ENCODE assay signal across 30 cellular contexts in the genomic region with DNA sequence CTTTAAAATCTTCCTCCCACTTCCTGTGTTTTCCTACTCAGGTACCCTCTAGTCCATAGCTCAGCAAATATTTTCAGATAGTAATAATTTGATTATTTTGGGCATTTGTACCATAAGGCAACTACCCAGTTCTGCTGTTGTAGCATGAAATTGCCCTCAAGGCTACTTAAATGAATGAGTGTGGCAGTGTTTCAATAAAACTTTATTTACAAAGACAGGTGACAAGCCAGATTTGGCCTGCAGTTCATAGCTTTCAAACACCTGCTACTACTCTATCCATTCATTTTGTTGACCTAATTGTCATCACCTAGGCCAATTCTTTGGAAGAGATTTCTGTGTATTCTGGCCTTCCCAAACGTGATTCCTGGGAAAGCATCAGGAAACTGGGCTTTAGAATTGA. TPM values are rescaled to one million over a fixed set of nuclear protein-coding genes. Genes with fewer than 3 reads are reported as not detected.
"Had no signal": no experiment of that assay in that cellular context is flagged by ENCODE, and none has a peak within 500 bp of the region (broad histone marks: within the 10 kb centered on the region; RNA-seq: fewer than 3 reads in every experiment).

No MANE protein-coding gene starts in this region.

- H3K4me3 Mint-ChIP-seq: activated CD4-positive, alpha-beta T cell treated with anti-CD3 and anti-CD28 coated beads, Interleukin-2, amount 10 ng/mL, durations not matched to agents 7 days and 5 days; activated CD8-positive, alpha-beta T cell treated with anti-CD3 and anti-CD28 coated beads, Interleukin-2, amount 10 ng/mL, durations not matched to agents 7 days and 5 days; activated naive CD4-positive, alpha-beta T cell treated with anti-CD3 and anti-CD28 coated beads, Interleukin-2, amount 50 U/mL, for 24 hours; activated T-helper 1 cell treated with anti-CD3 and anti-CD28 coated beads, Interleukin-12 subunit alpha, Interleukin-12 subunit beta, Interleukin-2, Interleukin-4 antibody, amounts not matched to agents 30 ng/mL and 10 ng/mL and 1 ng/mL, durations not matched to agents 14 hours and 24 hours and 36 hours; dendritic cell treated with granulocyte-macrophage colony-stimulating factor and Interleukin-4, amounts not matched to agents 40 ng/mL and 50 ng/mL, for 4 days; natural killer cell treated with Interleukin-12 subunit alpha and Interleukin-12 subunit beta and Interleukin-15 and Interleukin-18, amount 100 ng/mL, for 72 hours; stimulated activated naive B cell treated with anti-CD40 and anti-IgM and Interleukin-4, amounts not matched to agents 10 μg/mL and 1 μg/mL and 100 μg/mL, for 72 hours had no signal

- H3K27me3 Mint-ChIP-seq: dendritic cell treated with granulocyte-macrophage colony-stimulating factor and Interleukin-4, amounts not matched to agents 40 ng/mL and 50 ng/mL, for 4 days had no signal

- H3K27ac Mint-ChIP-seq: activated CD4-positive, alpha-beta T cell treated with anti-CD3 and anti-CD28 coated beads, Interleukin-2, amount 10 ng/mL, durations not matched to agents 7 days and 5 days; activated CD8-positive, alpha-beta T cell treated with anti-CD3 and anti-CD28 coated beads, Interleukin-2, amount 10 ng/mL, durations not matched to agents 7 days and 5 days; activated naive CD4-positive, alpha-beta T cell treated with anti-CD3 and anti-CD28 coated beads, Interleukin-2, amount 50 U/mL, for 24 hours; activated T-helper 1 cell treated with anti-CD3 and anti-CD28 coated beads, Interleukin-12 subunit alpha, Interleukin-12 subunit beta, Interleukin-2, Interleukin-4 antibody, amounts not matched to agents 30 ng/mL and 10 ng/mL and 1 ng/mL, durations not matched to agents 14 hours and 24 hours and 36 hours; dendritic cell treated with granulocyte-macrophage colony-stimulating factor and Interleukin-4, amounts not matched to agents 40 ng/mL and 50 ng/mL, for 4 days; natural killer cell treated with Interleukin-12 subunit alpha and Interleukin-12 subunit beta and Interleukin-15 and Interleukin-18, amount 100 ng/mL, for 72 hours; progenitor cell of endocrine pancreas; stimulated activated naive B cell treated with anti-CD40 and anti-IgM and Interleukin-4, amounts not matched to agents 10 μg/mL and 1 μg/mL and 100 μg/mL, for 72 hours had no signal

- H3K27ac ChIP-seq: heart right ventricle, sigmoid colon, transverse colon, WERI-Rb-1 had no signal

- H3K27me3 ChIP-seq: heart right ventricle, sigmoid colon, transverse colon had no signal

- H3K36me3 ChIP-seq: heart right ventricle, sigmoid colon, transverse colon, WERI-Rb-1 had no signal

- H3K36me3 Mint-ChIP-seq: activated naive CD4-positive, alpha-beta T cell treated with anti-CD3 and anti-CD28 coated beads, Interleukin-2, amount 50 U/mL, for 24 hours; natural killer cell treated with Interleukin-12 subunit alpha and Interleukin-12 subunit beta and Interleukin-15 and Interleukin-18, amount 100 ng/mL, for 72 hours; stimulated activated naive B cell treated with anti-CD40 and anti-IgM and Interleukin-4, amounts not matched to agents 10 μg/mL and 1 μg/mL and 100 μg/mL, for 72 hours had no signal

- H3K9me3 Mint-ChIP-seq: activated CD4-positive, alpha-beta T cell treated with anti-CD3 and anti-CD28 coated beads, Interleukin-2, amount 10 ng/mL, durations not matched to agents 7 days and 5 days; activated naive CD4-positive, alpha-beta T cell treated with anti-CD3 and anti-CD28 coated beads, Interleukin-2, amount 50 U/mL, for 24 hours; activated T-helper 1 cell treated with anti-CD3 and anti-CD28 coated beads, Interleukin-12 subunit alpha, Interleukin-12 subunit beta, Interleukin-2, Interleukin-4 antibody, amounts not matched to agents 30 ng/mL and 10 ng/mL and 1 ng/mL, durations not matched to agents 14 hours and 24 hours and 36 hours; brain; natural killer cell treated with Interleukin-12 subunit alpha and Interleukin-12 subunit beta and Interleukin-15 and Interleukin-18, amount 100 ng/mL, for 72 hours; stimulated activated naive B cell treated with anti-CD40 and anti-IgM and Interleukin-4, amounts not matched to agents 10 μg/mL and 1 μg/mL and 100 μg/mL, for 72 hours had no signal

- H3K4me1 Mint-ChIP-seq: activated CD4-positive, alpha-beta T cell treated with anti-CD3 and anti-CD28 coated beads, Interleukin-2, amount 10 ng/mL, durations not matched to agents 7 days and 5 days; activated naive CD4-positive, alpha-beta T cell treated with anti-CD3 and anti-CD28 coated beads, Interleukin-2, amount 50 U/mL, for 24 hours; stimulated activated naive B cell treated with anti-CD40 and anti-IgM and Interleukin-4, amounts not matched to agents 10 μg/mL and 1 μg/mL and 100 μg/mL, for 72 hours had no signal

- DNase-seq: activated CD4-positive, alpha-beta T cell treated with anti-CD3 and anti-CD28 coated beads, Interleukin-2, amount 10 ng/mL, durations not matched to agents 7 days and 5 days; activated CD4-positive, CD25-positive, alpha-beta regulatory T cell treated with anti-CD3 and anti-CD28 coated beads, Interleukin-2, amount 50 U/mL, for 72 hours; activated CD8-positive, alpha-beta T cell treated with anti-CD3 and anti-CD28 coated beads, Interleukin-2, amount 10 ng/mL, durations not matched to agents 7 days and 5 days; activated gamma-delta T cell; anterior cingulate cortex; caudate nucleus; effector CD4-positive, alpha-beta T cell; heart right ventricle; islet precursor cell; left cardiac atrium; midbrain; retina; sigmoid colon; stimulated activated CD4-positive, alpha-beta T cell treated with anti-CD3 and anti-CD28 coated beads, Interleukin-15, amount 100 ng/mL, for 24 hours; stimulated activated CD4-positive, alpha-beta T cell treated with anti-CD3 and anti-CD28 coated beads, Interleukin-2, amount 100 ng/mL, for 48 hours; stimulated activated CD8-positive, alpha-beta memory T cell treated with anti-CD3 and anti-CD28 coated beads, Interleukin-4, amount 100 ng/mL, for 48 hours; stimulated activated naive B cell treated with anti-CD40 and anti-IgM and Interleukin-4, amounts not matched to agents 10 μg/mL and 1 μg/mL and 100 μg/mL, for 72 hours; transverse colon; WERI-Rb-1 had no signal

- ATAC-seq: activated CD8-positive, alpha-beta T cell treated with anti-CD3 and anti-CD28 coated beads, Interleukin-2, amount 10 ng/mL, durations not matched to agents 7 days and 5 days; heart right ventricle; left cardiac atrium; natural killer cell treated with Interleukin-12 subunit alpha and Interleukin-12 subunit beta and Interleukin-15 and Interleukin-18, amount 100 ng/mL, for 72 hours; stimulated activated naive B cell treated with anti-CD40 and anti-IgM and Interleukin-4, amounts not matched to agents 10 μg/mL and 1 μg/mL and 100 μg/mL, for 72 hours had no signal

- H3K4me3 ChIP-seq: heart right ventricle, sigmoid colon, smooth muscle cell, transverse colon had no signal

RNA-seq across cellular contexts. Expression of a gene that starts 28.9 kb away (rescaled TPM):
- total RNA-seq: activated CD4-positive, alpha-beta T cell treated with anti-CD3 and anti-CD28 coated beads, Interleukin-2, amount 10 ng/mL, durations not matched to agents 7 days and 5 days; activated CD8-positive, alpha-beta T cell treated with anti-CD3 and anti-CD28 coated beads, Interleukin-2, amount 10 ng/mL, durations not matched to agents 7 days and 5 days; activated T-helper 1 cell treated with anti-CD3 and anti-CD28 coated beads, Interleukin-12 subunit alpha, Interleukin-12 subunit beta, Interleukin-2, Interleukin-4 antibody, amounts not matched to agents 30 ng/mL and 10 ng/mL and 1 ng/mL, durations not matched to agents 14 hours and 24 hours and 36 hours; epithelial cell of proximal tubule; fibroblast of villous mesenchyme; left cardiac atrium; liver; natural killer cell treated with Interleukin-12 subunit alpha and Interleukin-12 subunit beta and Interleukin-15 and Interleukin-18, amount 100 ng/mL, for 72 hours; osteocyte; smooth muscle cell had no signal
